In the genomic region with DNA sequence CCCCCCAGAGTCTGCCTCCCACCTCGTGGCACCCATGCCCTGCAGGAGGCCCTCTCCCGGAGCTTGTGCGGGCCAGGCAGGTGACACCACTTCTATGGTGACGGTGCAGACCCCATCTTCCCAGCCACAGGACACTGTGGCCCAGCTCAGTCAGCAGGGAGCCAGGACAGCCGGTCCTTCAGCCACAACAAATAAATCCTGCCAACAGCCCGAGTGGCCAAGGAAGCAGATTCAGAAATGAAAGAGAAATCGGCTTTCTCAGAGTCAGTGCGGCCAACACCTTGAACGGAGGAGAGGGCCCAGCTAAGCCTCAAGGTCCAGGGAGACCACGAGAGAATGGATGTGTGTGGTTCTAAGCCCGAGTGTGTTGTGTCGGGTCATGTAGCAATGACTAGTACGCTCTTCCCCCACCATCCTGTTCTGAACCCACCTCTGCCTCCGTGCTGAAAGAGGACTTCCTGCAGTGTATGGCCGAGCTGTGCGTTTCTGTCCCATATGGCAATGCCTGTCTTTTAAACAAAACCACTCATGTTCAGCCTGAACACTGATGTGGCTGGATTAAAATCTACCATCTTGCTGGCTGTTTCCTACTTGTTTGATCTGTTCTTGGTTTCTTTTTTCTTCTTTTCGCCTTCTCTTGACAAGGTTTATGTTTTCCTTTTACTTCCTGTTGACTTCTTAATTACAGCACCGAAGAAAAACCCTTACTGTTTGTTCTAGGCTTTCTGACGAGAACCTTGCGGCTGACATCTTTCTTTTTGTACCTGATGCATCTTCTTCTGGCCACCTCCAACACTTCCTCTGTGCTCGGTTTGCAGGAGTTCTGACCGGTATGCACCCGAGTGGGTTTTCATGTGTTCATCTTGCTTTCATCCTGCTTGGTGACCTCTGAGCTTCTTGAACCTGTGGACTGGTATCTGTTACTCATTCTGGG, we compare ENCODE assay signal across 2 cellular contexts.
A peak's percentile ranks its signal among the peaks of the same experiment; 100 is the strongest.
TF ChIP-seq lines count a peak whose summit lies in the region.

No MANE protein-coding gene starts in this region.

TF ChIP-seq in HEK293, 187 proteins besides CTCF, POLR2A, EP300 and RAD21:
- TF ChIP-seq ZNF513 (tag by site-specific recombination; IDR thresholded peaks at IDR 0.05) (no peak), ZNF169 (tag by site-specific recombination; IDR thresholded peaks at IDR 0.05) (no peak), GLIS1 (tag by site-specific recombination; IDR thresholded peaks at IDR 0.05) (0 out of 2 replicates have a peak, but pooled peaks have one; percentile 29), ZBTB49 (tag by site-specific recombination; IDR thresholded peaks at IDR 0.05; ENCODE audit: low read depth) (no peak), ZNF514 (tag by site-specific recombination; IDR thresholded peaks at IDR 0.05) (no peak), SALL2 (tag by site-specific recombination; IDR thresholded peaks at IDR 0.05; ENCODE audit: borderline replicate concordance) (no peak)

TF ChIP-seq in GM12878, 131 proteins besides CTCF, POLR2A, EP300 and RAD21:
- peak; percentile 43; the same call in 1 of the 2 replicates for TF ChIP-seq NR2F1 (conservative IDR thresholded peaks at IDR 0.05)
- TF ChIP-seq BRCA1 (IDR thresholded peaks at IDR 0.05; ENCODE audit: low read depth, low read length), result no peak
- TF ChIP-seq IRF4 (IDR thresholded peaks at IDR 0.05; ENCODE audit: low read depth, low read length), result 0 out of 2 replicates have a peak, but pooled peaks have one; percentile 34
